ENCODE assay signal across 1 cellular context in genomic region chr17:47895254-47895855, GRCh38.
A peak's percentile ranks its signal among the peaks of the same experiment; 100 is the strongest.
TF ChIP-seq lines count a peak whose summit lies in the region.

No MANE protein-coding gene starts in this region.

TF ChIP-seq in K562, 482 proteins besides CTCF, POLR2A, EP300 and RAD21 (continued from another document and continues in another):
- TF ChIP-seq E2F6 (IDR thresholded peaks at IDR 0.05; ENCODE audit: borderline replicate concordance in 1 of 2, extremely low read depth in 1 of 2, insufficient read depth in 1 of 2, insufficient read length in 1 of 2, low read depth in 1 of 2, low read length in 1 of 2, poor library complexity in 1 of 2, severe bottlenecking in 1 of 2): no peak
- TF ChIP-seq SMARCA5 (IDR thresholded peaks at IDR 0.05): no peak
- TF ChIP-seq CBX2 (IDR thresholded peaks at IDR 0.05; ENCODE audit: insufficient read depth, low read length, poor library complexity, severe bottlenecking): no peak
- TF ChIP-seq ZNF280B (CRISPR knock-in tag; IDR thresholded peaks at IDR 0.05): no peak
- TF ChIP-seq KAT7 (CRISPR knock-in tag; IDR thresholded peaks at IDR 0.05; ENCODE audit: borderline replicate concordance): 0 out of 2 replicates have a peak, but pooled peaks have one; percentile 76
- TF ChIP-seq MAFK (IDR thresholded peaks at IDR 0.05; ENCODE audit: low read length): no peak
- TF ChIP-seq USF2 (CRISPR knock-in tag; IDR thresholded peaks at IDR 0.05): no peak
- no peak for TF ChIP-seq SNAPC5 (CRISPR knock-in tag; IDR thresholded peaks at IDR 0.05)
- peak; percentile 15; the same call in 1 of the 2 replicates for TF ChIP-seq MTA1 (IDR thresholded peaks at IDR 0.05; ENCODE audit: borderline replicate concordance)
- TF ChIP-seq C11orf30 (IDR thresholded peaks at IDR 0.05; ENCODE audit: low read depth): no peak
- TF ChIP-seq TARDBP (IDR thresholded peaks at IDR 0.05): no peak
- TF ChIP-seq ZKSCAN3 (CRISPR knock-in tag; IDR thresholded peaks at IDR 0.05): no peak
- TF ChIP-seq ZBTB40 (IDR thresholded peaks at IDR 0.05): no peak
- TF ChIP-seq ZBTB40 (CRISPR knock-in tag; IDR thresholded peaks at IDR 0.05): no peak
- no peak for TF ChIP-seq PURB (CRISPR knock-in tag; IDR thresholded peaks at IDR 0.05; ENCODE audit: low read depth)
- TF ChIP-seq ZNF740 (CRISPR knock-in tag; IDR thresholded peaks at IDR 0.05): no peak
- no peak for TF ChIP-seq ZNF740 (tag; IDR thresholded peaks at IDR 0.05)
- no peak for TF ChIP-seq ZNF316 (IDR thresholded peaks at IDR 0.05)
- TF ChIP-seq ARID2 (IDR thresholded peaks at IDR 0.05): no peak
- TF ChIP-seq HBP1 (CRISPR knock-in tag; IDR thresholded peaks at IDR 0.05): 0 out of 2 replicates have a peak, but pooled peaks have one; percentile 49
- no peak for TF ChIP-seq CREM (IDR thresholded peaks at IDR 0.05; ENCODE audit: low read depth)
- no peak for TF ChIP-seq RERE (CRISPR knock-in tag; IDR thresholded peaks at IDR 0.05; ENCODE audit: borderline replicate concordance)
- TF ChIP-seq THAP7 (CRISPR knock-in tag; IDR thresholded peaks at IDR 0.05): peak; percentile 92
- TF ChIP-seq PBX2 (CRISPR knock-in tag; IDR thresholded peaks at IDR 0.05; ENCODE audit: low read depth): no peak
- no peak for TF ChIP-seq PBX2 (tag; conservative IDR thresholded peaks at IDR 0.05; ENCODE audit: low read depth)
- no peak for TF ChIP-seq ZNF707 (CRISPR knock-in tag; conservative IDR thresholded peaks at IDR 0.05)
- peak; percentile 84 for TF ChIP-seq TAF1 (IDR thresholded peaks at IDR 0.05; ENCODE audit: control insufficient read depth, extremely low read depth, insufficient read depth, low read length, severe bottlenecking)
- no peak for TF ChIP-seq CBX8 (IDR thresholded peaks at IDR 0.05; ENCODE audit: borderline replicate concordance, extremely low read depth, low read depth, low read length, poor library complexity, severe bottlenecking)
- TF ChIP-seq POLR3A (IDR thresholded peaks at IDR 0.05; ENCODE audit: borderline replicate concordance, extremely low read depth, insufficient read depth, insufficient read length): no peak
- TF ChIP-seq TEAD2 (tag; IDR thresholded peaks at IDR 0.05): 0 out of 2 replicates have a peak, but pooled peaks have one; percentile 32
- no peak for TF ChIP-seq CEBPB (tag; IDR thresholded peaks at IDR 0.05)
- 0 out of 2 replicates have a peak, but pooled peaks have one; percentile 64 for TF ChIP-seq PHB (CRISPR knock-in tag; IDR thresholded peaks at IDR 0.05)
- TF ChIP-seq ZNF586 (CRISPR knock-in tag; conservative IDR thresholded peaks at IDR 0.05): no peak
